In the genomic region with DNA sequence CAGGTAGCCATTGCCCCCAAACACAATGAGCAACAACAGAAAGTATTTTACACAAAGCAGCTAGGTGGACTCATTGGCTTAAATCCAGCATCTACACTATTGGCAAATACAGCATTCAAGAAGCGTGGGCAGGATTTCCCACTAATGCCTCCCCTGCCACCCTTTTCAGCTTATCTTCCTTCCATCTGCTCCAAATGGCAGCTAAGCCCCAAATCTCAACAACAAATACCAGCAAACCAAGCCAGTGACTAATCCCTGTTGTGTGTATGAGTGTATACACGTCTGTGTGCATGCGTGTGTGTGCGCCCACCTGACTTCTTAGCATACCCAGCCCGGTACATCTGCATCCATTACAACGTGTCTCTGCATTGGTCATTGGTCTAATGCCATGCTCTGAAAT, we compare ENCODE assay signal across 30 cellular contexts.
"Had no signal": no experiment of that assay in that cellular context is flagged by ENCODE, and none has a peak within 500 bp of the region (broad histone marks: within the 10 kb centered on the region; RNA-seq: fewer than 3 reads in every experiment).

No MANE protein-coding gene starts in this region.

- H3K9me3 ChIP-seq: ascending aorta, colonic mucosa, MG63 had no signal

- H3K4me1 ChIP-seq: ascending aorta, colonic mucosa had no signal

- FAIRE-seq: RCC 7860 had no signal

- H3K36me3 ChIP-seq: ascending aorta, cardiac muscle cell, colonic mucosa, MG63 had no signal

- H3K27ac ChIP-seq: ascending aorta, cardiac muscle cell, colonic mucosa, PC-9 had no signal

- H3K4me3 ChIP-seq: ascending aorta, cardiac muscle cell, colonic mucosa, MG63, PC-9 had no signal

- DNase-seq: activated CD4-positive, alpha-beta T cell treated with anti-CD3 and anti-CD28 coated beads, Interleukin-2, amount 10 ng/mL, durations not matched to agents 24 days and 14 days; activated CD4-positive, alpha-beta T cell treated with anti-CD3 and anti-CD28 coated beads, Interleukin-2, amount 50 U/mL, for 4 hours; activated CD8-positive, alpha-beta T cell treated with anti-CD3 and anti-CD28 coated beads for 36 hours; activated gamma-delta T cell; activated naive CD4-positive, alpha-beta T cell treated with Interleukin-2 at 50 U/mL for 16 hours; activated naive CD8-positive, alpha-beta T cell treated with anti-CD3 and anti-CD28 coated beads, Interleukin-2, amount 10 ng/mL, durations not matched to agents 7 days and 5 days; activated T-cell treated with anti-CD3 and anti-CD28 coated beads, Interleukin-2, amount 50 U/mL, for 24 hours; amygdala; colonic mucosa; Kasumi-1; MG63; NCI-H1048; NCI-H1105 treated with DMSO at 0.1 percent for 48 hours; NCI-H1436; NCI-H1694; NCI-H1930; NCI-H2081 treated with DMSO at 0.1 percent for 48 hours; NCI-H226; NCI-H446 treated with DMSO at 0.1 percent for 48 hours; NCI-H526; NCI-H774; PC-9; Right ventricle myocardium superior; SW 1271; T-helper 1 cell; T-helper 2 cell; T-helper 9 cell had no signal

- ATAC-seq: activated CD8-positive, alpha-beta T cell treated with anti-CD3 and anti-CD28 coated beads for 36 hours had no signal

- H3K27me3 ChIP-seq: ascending aorta, cardiac muscle cell, colonic mucosa, MG63 had no signal
